ENCODE assay signal across 10 cellular contexts in genomic region chr7:132155715-132156114, GRCh38.
"Had no signal": no experiment of that assay in that cellular context is flagged by ENCODE, and none has a peak within 500 bp of the region (broad histone marks: within the 10 kb centered on the region; RNA-seq: fewer than 3 reads in every experiment).

No MANE protein-coding gene starts in this region.

- H2AFZ ChIP-seq: GM23248 had no signal

- H3K4me3 ChIP-seq: GM23248 had no signal

- DNase-seq: GM23248, GOT3, H9, HCEC 1CT, HFFc6, IMR-90, KBM-7 had no signal

- FAIRE-seq: H54, HTR-8/SVneo had no signal

- H3K27ac ChIP-seq: GM23248, KMS-11 had no signal

- H3K4me2 ChIP-seq: KMS-11 had no signal

- H3K9ac ChIP-seq: GM23248, KMS-11 had no signal
